1 cellular context compared by ENCODE assay signal in the genomic region with DNA sequence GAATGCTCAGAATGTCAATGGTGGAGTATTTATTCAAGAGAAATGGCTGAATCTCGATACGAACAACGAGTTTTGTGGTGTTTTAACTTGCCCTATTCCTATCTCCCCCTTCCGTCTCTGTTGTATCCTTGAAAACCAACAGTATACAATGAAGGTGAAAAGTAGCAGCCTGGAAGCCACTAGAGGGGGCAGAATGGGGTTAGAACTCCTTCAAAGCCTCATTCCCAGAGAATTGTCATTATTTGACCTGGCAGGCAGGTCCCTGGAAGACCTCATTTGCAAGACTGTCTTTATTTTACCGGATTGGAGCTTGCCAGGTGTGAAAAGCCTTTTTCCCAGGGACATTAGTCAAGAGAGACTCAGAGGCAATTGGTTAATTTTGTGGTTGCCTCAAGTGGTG.
TF ChIP-seq lines count a peak whose summit lies in the region.

No MANE protein-coding gene starts in this region.

TF ChIP-seq in HepG2, 621 proteins besides CTCF, POLR2A, EP300 and RAD21:
- TF ChIP-seq SMC3 (IDR thresholded peaks at IDR 0.05; ENCODE audit: low read length) = 0 out of 2 replicates have a peak, but pooled peaks have one; percentile 35
- peak; percentile 49 for TF ChIP-seq STAG1 (CRISPR knock-in tag; IDR thresholded peaks at IDR 0.05)
- TF ChIP-seq ZNF652 (CRISPR knock-in tag; IDR thresholded peaks at IDR 0.05; ENCODE audit: borderline replicate concordance, low read depth) = no peak
TF ChIP-seq in HepG2: peak in this region for 2.
